Comparison of ENCODE assay signal across 1 cellular context in genomic region chr10:34188221-34188620, GRCh38.
TF ChIP-seq lines count a peak whose summit lies in the region.

No MANE protein-coding gene starts in this region.

TF ChIP-seq in H1, 55 proteins besides CTCF, POLR2A, EP300 and RAD21:
- no peak for TF ChIP-seq USF2 (IDR thresholded peaks at IDR 0.05; ENCODE audit: low read length)
- no peak for TF ChIP-seq TAF1 (IDR thresholded peaks at IDR 0.05; ENCODE audit: low read depth, low read length)
- no peak for TF ChIP-seq MAFK (IDR thresholded peaks at IDR 0.05; ENCODE audit: low read depth, low read length)
- no peak for TF ChIP-seq CHD1 (IDR thresholded peaks at IDR 0.05; ENCODE audit: low read depth, low read length)
- no peak for TF ChIP-seq KDM5A (IDR thresholded peaks at IDR 0.05; ENCODE audit: low read length)
- TF ChIP-seq, protein P1, sequence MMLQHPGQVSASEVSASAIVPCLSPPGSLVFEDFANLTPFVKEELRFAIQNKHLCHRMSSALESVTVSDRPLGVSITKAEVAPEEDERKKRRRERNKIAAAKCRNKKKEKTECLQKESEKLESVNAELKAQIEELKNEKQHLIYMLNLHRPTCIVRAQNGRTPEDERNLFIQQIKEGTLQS (IDR thresholded peaks at IDR 0.05; ENCODE audit: insufficient read depth, low read depth, low read length) = no peak
- TF ChIP-seq POLR2AphosphoS5 (IDR thresholded peaks at IDR 0.05; ENCODE audit: low read depth, low read length) = no peak
- TF ChIP-seq TCF12 (IDR thresholded peaks at IDR 0.05; ENCODE audit: low read depth, low read length) = no peak
- TF ChIP-seq TBP (IDR thresholded peaks at IDR 0.05; ENCODE audit: low read depth, low read length) = no peak
